29 cellular contexts compared by ENCODE assay signal in genomic region chr4:28479666-28480065, GRCh38.
DNase-seq lines count a peak whose midpoint lies in the region; ATAC-seq, FAIRE-seq and TF ChIP-seq lines count a peak whose summit lies in the region.
"Had no signal": no experiment of that assay in that cellular context is flagged by ENCODE, and none has a peak within 500 bp of the region (broad histone marks: within the 10 kb centered on the region; RNA-seq: fewer than 3 reads in every experiment).

No MANE protein-coding gene starts in this region.

- H3K36me3 Mint-ChIP-seq in neural crest cell (ENCODE audit: low read depth), result peaks cover 3% of the 10 kb centered on the region
- no peaks in the 10 kb centered on the region for H3K36me3 Mint-ChIP-seq in activated CD8-positive, alpha-beta T cell treated with anti-CD3 and anti-CD28 coated beads for 36 hours (ENCODE audit: low read depth)
- H3K36me3 Mint-ChIP-seq: CD14-positive monocyte; CD4-positive, alpha-beta memory T cell; CD4-positive, CD25-positive, alpha-beta regulatory T cell; CD8-positive, alpha-beta memory T cell had no signal

- no peak overlapping the region for H3K23ac ChIP-seq in H1 (ENCODE audit: insufficient read length)

- 65% methylated on average over 3 of the region's 3 CpGs; no CpG with 5 or more reads in 1 of the 2 experiments for WGBS in H1 (ENCODE audit: extremely low coverage in 1 of 2, insufficient coverage in 1 of 2, insufficient read length in 1 of 2, insufficient replicate concordance in 2 of 2, low coverage in 1 of 2, low lambda C conversion rate in 2 of 2, missing lambda C conversion rate in 1 of 2), 2 experiments

- no peak overlapping the region for H3K18ac ChIP-seq in H1 (ENCODE audit: extremely low read depth, low read length)

- H3K4me2 ChIP-seq in H1 (ENCODE audit: insufficient read depth in 1 of 2, low read depth in 2 of 2, low read length in 2 of 2) (no peak overlapping the region), osteoblast (ENCODE audit: insufficient read depth, low read length) (no peak overlapping the region)
- H3K4me2 ChIP-seq: BLaER1 had no signal

- H3K27me3 ChIP-seq in NT2/D1 (ENCODE audit: insufficient read depth, insufficient read length) (no peaks in the 10 kb centered on the region), H1 (replicated peaks in 1 of 4; ENCODE audit: control insufficient read depth in 3 of 4, extremely low read depth in 1 of 4, insufficient read depth in 3 of 4, low read length in 3 of 4) (no peaks in the 10 kb centered on the region), osteoblast (ENCODE audit: insufficient read depth, low read length) (no peaks in the 10 kb centered on the region)
- H3K27me3 ChIP-seq: BE2C, BLaER1 had no signal

- H2BK5ac ChIP-seq in H1 (ENCODE audit: low read depth, low read length), result no peak overlapping the region

- H3K9me3 ChIP-seq in NT2/D1 (ENCODE audit: insufficient read depth, low read length) (no peaks in the 10 kb centered on the region), H1 (ENCODE audit: insufficient read depth in 2 of 2, low read depth in 1 of 2, low read length in 1 of 2) (no peaks in the 10 kb centered on the region), osteoblast (ENCODE audit: low read depth, low read length) (no peaks in the 10 kb centered on the region)
- H3K9me3 ChIP-seq: BE2C, BLaER1 had no signal

- H2BK120ac ChIP-seq in H1 (replicated peaks; ENCODE audit: low read depth, low read length), result no peak overlapping the region

- no peak for TF ChIP-seq POLR2A in H1 (IDR thresholded peaks at IDR 0.05; ENCODE audit: control extremely low read depth in 1 of 2, low read depth in 2 of 2, low read length in 2 of 2)

- no peak overlapping the region for H2BK12ac ChIP-seq in H1 (ENCODE audit: low read depth, low read length)

- no peaks in the 10 kb centered on the region for H3K36me3 ChIP-seq in NT2/D1 (ENCODE audit: insufficient read depth, insufficient read length, low read length)
- no peaks in the 10 kb centered on the region for H3K36me3 ChIP-seq in H1 (ENCODE audit: control insufficient read depth in 2 of 4, insufficient read depth in 4 of 4, low read length in 3 of 4)
- H3K36me3 ChIP-seq in osteoblast (ENCODE audit: insufficient read depth, low read length), result no peaks in the 10 kb centered on the region
- H3K36me3 ChIP-seq: BE2C, BLaER1 had no signal

- no peak overlapping the region for H3K56ac ChIP-seq in H1 (replicated peaks; ENCODE audit: insufficient read length, low read depth, low read length)

- H2BK20ac ChIP-seq in H1 (ENCODE audit: low read length), result no peak overlapping the region

- no peak overlapping the region for H3K27ac ChIP-seq in H1 (ENCODE audit: low read depth, low read length)
- no peak overlapping the region for H3K27ac ChIP-seq in osteoblast (ENCODE audit: low read depth, low read length)
- H3K27ac ChIP-seq: BLaER1 had no signal

- H3K14ac ChIP-seq in H1 (ENCODE audit: insufficient read length), result no peak overlapping the region

- H3K4me1 ChIP-seq in NT2/D1 (ENCODE audit: insufficient read depth, insufficient read length) (no peaks in the 10 kb centered on the region), H1 (replicated peaks in 1 of 4; ENCODE audit: control insufficient read depth in 3 of 4, insufficient read depth in 4 of 4, low read length in 3 of 4) (peaks cover 5 to 13% (median 10%) of the 10 kb centered on the region in 4 experiments), osteoblast (ENCODE audit: insufficient read depth, low read length) (no peaks in the 10 kb centered on the region)
- H3K4me1 ChIP-seq: BE2C, BLaER1 had no signal

- no peak for FAIRE-seq in H1 (lab: Jason Lieb, UNC)
- FAIRE-seq: A204.1, GM12878, GM12892, GM18507 had no signal

- H2AFZ ChIP-seq in H1 (ENCODE audit: low read length) (peak overlapping the region; percentile 46; the same call in 1 of the 2 replicates), osteoblast (ENCODE audit: low read length) (no peak overlapping the region)

- H4K91ac ChIP-seq in H1 (replicated peaks; ENCODE audit: insufficient read length, low read length), result no peak overlapping the region

- H3K27me3 Mint-ChIP-seq in neural crest cell (ENCODE audit: low read depth), result no peaks in the 10 kb centered on the region
- H3K27me3 Mint-ChIP-seq in activated CD8-positive, alpha-beta T cell treated with anti-CD3 and anti-CD28 coated beads for 36 hours, result no peaks in the 10 kb centered on the region
- H3K27me3 Mint-ChIP-seq: CD4-positive, alpha-beta memory T cell; CD4-positive, CD25-positive, alpha-beta regulatory T cell; CD8-positive, alpha-beta memory T cell had no signal

- no peak overlapping the region for H3K4ac ChIP-seq in H1 (replicated peaks; ENCODE audit: insufficient read length, low read depth, low read length)

- TF ChIP-seq CTCF in H1 (IDR thresholded peaks at IDR 0.05; ENCODE audit: control extremely low read depth in 1 of 3, insufficient read depth in 1 of 3, low read depth in 1 of 3, low read length in 3 of 3), result no peak
- TF ChIP-seq CTCF in neural crest cell (conservative IDR thresholded peaks at IDR 0.05), result no peak
- TF ChIP-seq CTCF in osteoblast (IDR thresholded peaks at IDR 0.05; ENCODE audit: extremely low read depth, low read depth, low read length), result no peak
- TF ChIP-seq CTCF in activated CD8-positive, alpha-beta T cell treated with anti-CD3 and anti-CD28 coated beads for 36 hours (IDR thresholded peaks at IDR 0.05), result no peak

- intact Hi-C loops in activated CD8-positive, alpha-beta T cell treated with anti-CD3 and anti-CD28 coated beads for 36 hours (cut with micrococcal nuclease), result no loop called here

- H2BK15ac ChIP-seq in H1 (ENCODE audit: low read length), result no peak overlapping the region

- H3K9me3 Mint-ChIP-seq in neural crest cell, result peaks cover 13% of the 10 kb centered on the region
- H3K9me3 Mint-ChIP-seq in activated CD8-positive, alpha-beta T cell treated with anti-CD3 and anti-CD28 coated beads for 36 hours, result peaks cover 4% of the 10 kb centered on the region

- no peak for ATAC-seq in activated CD8-positive, alpha-beta T cell treated with anti-CD3 and anti-CD28 coated beads for 36 hours
- no peak for ATAC-seq in GM19351 (IDR thresholded peaks at IDR 0.05; ENCODE audit: unreplicated experiment)
- ATAC-seq: GM12878 had no signal

- DNase-seq in NT2/D1 (ENCODE audit: low read depth, low spot score) (peak; percentile 13), H1 (ENCODE audit: low read depth in 1 of 2, low spot score in 2 of 2) (no peak), neural crest cell (ENCODE audit: low read depth, low spot score) (no peak), osteoblast (ENCODE audit: insufficient read length, low spot score, missing footprints) (peak; percentile 29), HPDE6-E6E7 (ENCODE audit: extremely low spot score) (no peak)
- DNase-seq in activated CD8-positive, alpha-beta T cell treated with anti-CD3 and anti-CD28 coated beads for 36 hours, result no peak
- no peak for DNase-seq in stimulated activated CD4-positive, alpha-beta T cell treated with anti-CD3 and anti-CD28 coated beads, Interleukin-15, amount 100 ng/mL, for 24 hours
- DNase-seq: 8988T; ACHN; BE2C; C1 segment of cervical spinal cord; CD4-positive, alpha-beta memory T cell; CD4-positive, CD25-positive, alpha-beta regulatory T cell; CD8-positive, alpha-beta memory T cell; COR-L47; DMS 273 treated with DMSO at 0.1 percent for 48 hours; DMS153; DMS53; DMS79; DND-41; EL; GDM1 had no signal

- H4K20me1 ChIP-seq in H1 (replicated peaks in 1 of 2; ENCODE audit: control insufficient read depth in 1 of 2, insufficient read depth in 2 of 2, low read length in 2 of 2), result no peaks in the 10 kb centered on the region
- H4K20me1 ChIP-seq in osteoblast (ENCODE audit: insufficient read depth, low read length), result no peaks in the 10 kb centered on the region
- H4K20me1 ChIP-seq: BLaER1 had no signal

- no peak overlapping the region for H2AK5ac ChIP-seq in H1 (ENCODE audit: low read depth, low read length)

- POLR2A ChIA-PET in H1 (lab: Charles Lee; ENCODE audit: partially characterized antibody), result no interaction called here
- POLR2A ChIA-PET in activated CD8-positive, alpha-beta T cell treated with anti-CD3 and anti-CD28 coated beads for 36 hours (lab: Charles Lee), result no interaction called here

- peak overlapping the region; percentile 35 for H3K27ac Mint-ChIP-seq in neural crest cell (ENCODE audit: unreplicated experiment)
- H3K27ac Mint-ChIP-seq in activated CD8-positive, alpha-beta T cell treated with anti-CD3 and anti-CD28 coated beads for 36 hours, result no peak overlapping the region
- H3K27ac Mint-ChIP-seq: CD4-positive, alpha-beta memory T cell; CD4-positive, CD25-positive, alpha-beta regulatory T cell; CD8-positive, alpha-beta memory T cell had no signal

- no peaks in the 10 kb centered on the region for H3K79me1 ChIP-seq in H1 (ENCODE audit: low read depth, low read length)

- CTCF ChIA-PET in H1 (lab: Charles Lee; ENCODE audit: partially characterized antibody), result interaction anchor here (0.6 kb wide), 1 partner anchor 16 kb away, joined by 3 read pairs; no protein-coding TSS in a partner anchor
- CTCF ChIA-PET in activated CD8-positive, alpha-beta T cell treated with anti-CD3 and anti-CD28 coated beads for 36 hours (lab: Charles Lee), result no interaction called here

- no peak overlapping the region for H4K8ac ChIP-seq in H1 (ENCODE audit: extremely low read depth, insufficient read depth, low read length)

- no peak overlapping the region for H4K5ac ChIP-seq in H1 (ENCODE audit: insufficient read length, low read depth, low read length)

- H3K4me1 Mint-ChIP-seq in neural crest cell, result peaks cover 55% of the 10 kb centered on the region
- H3K4me1 Mint-ChIP-seq in activated CD8-positive, alpha-beta T cell treated with anti-CD3 and anti-CD28 coated beads for 36 hours (ENCODE audit: low read depth), result no peaks in the 10 kb centered on the region
- H3K4me1 Mint-ChIP-seq: CD14-positive monocyte; CD4-positive, alpha-beta memory T cell; CD4-positive, CD25-positive, alpha-beta regulatory T cell; CD8-positive, alpha-beta memory T cell had no signal

- no peak overlapping the region for H3K4me3 Mint-ChIP-seq in neural crest cell
- H3K4me3 Mint-ChIP-seq in activated CD8-positive, alpha-beta T cell treated with anti-CD3 and anti-CD28 coated beads for 36 hours, result no peak overlapping the region
- H3K4me3 Mint-ChIP-seq: CD14-positive monocyte; CD4-positive, alpha-beta memory T cell; CD4-positive, CD25-positive, alpha-beta regulatory T cell; CD8-positive, alpha-beta memory T cell had no signal

- H3K4me3 ChIP-seq in NT2/D1 (ENCODE audit: insufficient read length, low read depth) (no peak overlapping the region), H1 (ENCODE audit: extremely low read depth in 1 of 4, insufficient read depth in 2 of 4, low read depth in 3 of 4, low read length in 4 of 4) (no peak overlapping the region), osteoblast (ENCODE audit: insufficient read depth, low read length) (no peak overlapping the region)
- H3K4me3 ChIP-seq: BLaER1, GM12878 had no signal

- no peaks in the 10 kb centered on the region for H3K79me2 ChIP-seq in H1 (ENCODE audit: control insufficient read depth in 1 of 2, insufficient read depth in 2 of 2, low read length in 2 of 2)
- H3K79me2 ChIP-seq in osteoblast (ENCODE audit: insufficient read depth, low read length), result no peaks in the 10 kb centered on the region

- no peak for TF ChIP-seq EP300 in H1 (IDR thresholded peaks at IDR 0.05; ENCODE audit: borderline replicate concordance in 1 of 2, low read depth in 2 of 2, low read length in 2 of 2)

- TF ChIP-seq RAD21 in H1 (IDR thresholded peaks at IDR 0.05 in 1 of 2, conservative IDR thresholded peaks at IDR 0.05 in 1 of 2; ENCODE audit: low read depth in 2 of 2, low read length in 2 of 2), result no peak

- H3K23me2 ChIP-seq in H1 (ENCODE audit: low read depth, low read length), result no peaks in the 10 kb centered on the region; the same call in 1 of the 2 replicates

- H3K9ac ChIP-seq in NT2/D1 (ENCODE audit: insufficient read length, low read depth), result no peak overlapping the region
- H3K9ac ChIP-seq in H1 (replicated peaks in 1 of 4; ENCODE audit: extremely low read depth in 1 of 4, low read depth in 3 of 4, low read length in 3 of 4), result no peak overlapping the region
- H3K9ac ChIP-seq: BLaER1 had no signal

Comparison
In these comparisons a context has a peak if more than half of its experiments do, and no peak if none do; other contexts are left out.
1. DNase-seq: peak in NT2/D1 (single experiment) and osteoblast (single experiment); none in H1 (0 of 2), neural crest cell (single experiment), HPDE6-E6E7 (single experiment), activated CD8-positive, alpha-beta T cell treated with anti-CD3 and anti-CD28 coated beads for 36 hours (single experiment) and stimulated activated CD4-positive, alpha-beta T cell treated with anti-CD3 and anti-CD28 coated beads, Interleukin-15, amount 100 ng/mL, for 24 hours (single experiment).